In the genomic region with DNA sequence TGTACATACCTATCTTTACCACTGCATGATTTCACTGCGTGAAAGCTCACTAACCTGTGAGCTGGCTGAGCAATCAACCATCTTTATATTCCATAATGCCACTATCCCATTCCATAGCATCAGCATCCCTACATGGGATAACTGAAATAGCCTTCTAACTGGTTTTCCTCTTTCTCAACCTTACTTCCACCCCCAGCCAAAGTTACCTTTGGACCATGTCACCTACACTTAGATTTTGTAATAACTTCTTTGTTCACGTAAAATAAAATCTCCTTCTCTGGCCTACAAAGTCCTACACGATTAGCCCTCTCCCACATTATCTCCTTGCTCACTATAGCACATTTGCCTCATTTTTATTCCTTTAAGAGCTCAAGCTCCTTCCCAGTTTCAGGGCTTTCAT, we compare ENCODE assay signal across 12 cellular contexts. TPM values are rescaled to one million over a fixed set of nuclear protein-coding genes. Genes with fewer than 3 reads are reported as not detected.
DNase-seq lines count a peak whose midpoint lies in the region; ATAC-seq and TF ChIP-seq lines count a peak whose summit lies in the region.
"Had no signal": no experiment of that assay in that cellular context is flagged by ENCODE, and none has a peak within 500 bp of the region (broad histone marks: within the 10 kb centered on the region; RNA-seq: fewer than 3 reads in every experiment).

No MANE protein-coding gene starts in this region.

- H3K4me3 ChIP-seq in HUES6 (ENCODE audit: low read depth, low read length), result peak overlapping the region; percentile 99; the same call in 1 of the 2 replicates
- H3K4me3 ChIP-seq in thyroid gland (replicated peaks in 1 of 3), result no peak overlapping the region

- H3K36me3 ChIP-seq in HUES6 (ENCODE audit: control insufficient read depth, insufficient read depth, low read length), result peaks cover 36% of the 10 kb centered on the region
- peaks cover 15 to 20% of the 10 kb centered on the region in 2 donors for H3K36me3 ChIP-seq in thyroid gland

- H3K9me3 Mint-ChIP-seq in Calu3 (ENCODE audit: low read depth, unreplicated experiment) (no peaks in the 10 kb centered on the region), natural killer cell (no peaks in the 10 kb centered on the region)
- no peaks in the 10 kb centered on the region for H3K9me3 Mint-ChIP-seq in activated naive CD8-positive, alpha-beta T cell treated with anti-CD3 and anti-CD28 coated beads, Interleukin-2, amount 50 U/mL, for 24 hours

- no peak for ATAC-seq in activated naive CD8-positive, alpha-beta T cell treated with anti-CD3 and anti-CD28 coated beads, Interleukin-2, amount 50 U/mL, for 24 hours
- ATAC-seq in natural killer cell, result no peak
- ATAC-seq: left lung, pancreas had no signal

- H3K27me3 ChIP-seq in HUES6 (ENCODE audit: control insufficient read depth, insufficient read depth, low read length) (no peaks in the 10 kb centered on the region), thyroid gland (no peaks in the 10 kb centered on the region)
- H3K27me3 ChIP-seq: left lung, pancreas had no signal

- no peak for TF ChIP-seq POLR2A in thyroid gland (IDR thresholded peaks at IDR 0.05)

- CTCF ChIA-PET in Calu3 (lab: Charles Lee), result interaction anchor here (0.8 kb wide), 1 partner anchor 15 kb away, joined by 5 read pairs; no protein-coding TSS in a partner anchor

- BruUV-seq in Calu3 (replicated peaks; lab: Mats Ljungman, UMichigan), result no TSS peak

- 57 to 60% methylated on average over 3 of the region's 3 CpGs for WGBS in thyroid gland, 2 donors

- H3K9me3 ChIP-seq in HUES6 (ENCODE audit: control insufficient read depth, insufficient read depth, low read depth, low read length), result no peaks in the 10 kb centered on the region
- H3K9me3 ChIP-seq in thyroid gland, result no peaks in the 10 kb centered on the region
- H3K9me3 ChIP-seq: left lung, pancreas had no signal

- H3K36me3 Mint-ChIP-seq in Calu3 (ENCODE audit: insufficient read depth, unreplicated experiment), result peaks cover 52% of the 10 kb centered on the region
- peaks cover 72% of the 10 kb centered on the region for H3K36me3 Mint-ChIP-seq in activated naive CD8-positive, alpha-beta T cell treated with anti-CD3 and anti-CD28 coated beads, Interleukin-2, amount 50 U/mL, for 24 hours (ENCODE audit: low read depth)
- peaks cover 14% of the 10 kb centered on the region for H3K36me3 Mint-ChIP-seq in natural killer cell

- intact Hi-C loops in Calu3 (cut with micrococcal nuclease; ENCODE audit: unreplicated experiment) (no loop called here), natural killer cell (cut with micrococcal nuclease) (no loop called here), thyroid gland (cut with DNase I) (no loop called here)

- DNase-seq in Calu3 (no peak), natural killer cell (no peak), thyroid gland (no peak), NCI-H524 (lab: John Stamatoyannopoulos, UW) (no peak), NCI-H1694 treated with DMSO at 0.1 percent for 48 hours (lab: John Stamatoyannopoulos, UW) (no peak)
- no peak for DNase-seq in activated naive CD8-positive, alpha-beta T cell treated with anti-CD3 and anti-CD28 coated beads, Interleukin-2, amount 50 U/mL, for 24 hours
- DNase-seq: amygdala, left lung, NCI-H345, pancreas, SHP77 treated with DMSO at 0.1 percent for 48 hours had no signal

- peak overlapping the region; percentile 4 for H3K27ac Mint-ChIP-seq in Calu3 (ENCODE audit: unreplicated experiment)
- peak overlapping the region; percentile 99 for H3K27ac Mint-ChIP-seq in activated naive CD8-positive, alpha-beta T cell treated with anti-CD3 and anti-CD28 coated beads, Interleukin-2, amount 50 U/mL, for 24 hours
- H3K27ac Mint-ChIP-seq in natural killer cell, result peak overlapping the region; percentile 11 to 67

- H3K4me1 ChIP-seq in HUES6 (ENCODE audit: control insufficient read depth, insufficient read depth, low read length) (peaks cover 4% of the 10 kb centered on the region; the same call in 1 of the 2 replicates), thyroid gland (peaks cover 27% of the 10 kb centered on the region in 2 donors)

- H3K4me3 Mint-ChIP-seq in Calu3 (ENCODE audit: low read depth, unreplicated experiment) (peak overlapping the region; percentile 22), natural killer cell (peak overlapping the region; percentile 35)
- peak overlapping the region; percentile 99 for H3K4me3 Mint-ChIP-seq in activated naive CD8-positive, alpha-beta T cell treated with anti-CD3 and anti-CD28 coated beads, Interleukin-2, amount 50 U/mL, for 24 hours

- TF ChIP-seq CTCF in Calu3 (IDR thresholded peaks at IDR 0.05; ENCODE audit: unreplicated experiment), result no peak
- no peak for TF ChIP-seq CTCF in natural killer cell (IDR thresholded peaks at IDR 0.05)
- TF ChIP-seq CTCF in thyroid gland (IDR thresholded peaks at IDR 0.05), result no peak

- H3K4me1 Mint-ChIP-seq in Calu3 (ENCODE audit: low read depth, unreplicated experiment) (peaks cover 26% of the 10 kb centered on the region), natural killer cell (peaks cover 44 to 62% of the 10 kb centered on the region in 2 donors)
- peaks cover 76% of the 10 kb centered on the region for H3K4me1 Mint-ChIP-seq in activated naive CD8-positive, alpha-beta T cell treated with anti-CD3 and anti-CD28 coated beads, Interleukin-2, amount 50 U/mL, for 24 hours

- no peak overlapping the region for H3K9ac ChIP-seq in HUES6 (ENCODE audit: low read length)

- no peaks in the 10 kb centered on the region for H3K27me3 Mint-ChIP-seq in Calu3 (ENCODE audit: unreplicated experiment)
- peaks cover 4% of the 10 kb centered on the region for H3K27me3 Mint-ChIP-seq in activated naive CD8-positive, alpha-beta T cell treated with anti-CD3 and anti-CD28 coated beads, Interleukin-2, amount 50 U/mL, for 24 hours
- H3K27me3 Mint-ChIP-seq in natural killer cell (ENCODE audit: low read depth in 2 of 2), result no peaks in the 10 kb centered on the region

- H3K27ac ChIP-seq in HUES6 (ENCODE audit: low read depth, low read length) (no peak overlapping the region), thyroid gland (no peak overlapping the region)
- H3K27ac ChIP-seq: left lung, pancreas had no signal

RNA-seq across cellular contexts. Expression of a gene that starts 2.5 kb away (rescaled TPM):
- total RNA-seq in Calu3 (2022) (191 and 208 TPM in 2 replicates), natural killer cell (10 to 100 TPM; 46.5 to 55.6 (median 48.3) TPM), thyroid gland (10 to 100 TPM; 42.2 to 71.2 (median 63.8) TPM)

RNA-seq across cellular contexts. Expression of a gene that starts 2.7 kb away (rescaled TPM):
- total RNA-seq in Calu3 (2022), result 86.4 and 87.8 TPM in 2 replicates
- total RNA-seq in natural killer cell, result 10 to 100 TPM; 22.5 to 36.9 (median 32.6) TPM
- total RNA-seq in thyroid gland, result 10 to 100 TPM; 49.4 to 68.7 (median 56.9) TPM

RNA-seq across cellular contexts. Expression of a gene that starts 17.6 kb away (rescaled TPM):
- total RNA-seq in Calu3 (2022) (10.1 and 10.4 TPM in 2 replicates), natural killer cell (1 to 10 TPM; 3.9 to 5.2 (median 5.1) TPM), thyroid gland (10 to 100 TPM; 12.5 to 18.9 (median 14.9) TPM)

Comparison
In these comparisons a context has a peak if more than half of its experiments do, and no peak if none do; other contexts are left out.
1. H3K27ac Mint-ChIP-seq: peak in every context shown above with its lines; median percentile 99 in activated naive CD8-positive, alpha-beta T cell treated with anti-CD3 and anti-CD28 coated beads, Interleukin-2, amount 50 U/mL, for 24 hours; 39 in natural killer cell; 4 in Calu3.
2. H3K4me3 Mint-ChIP-seq: peak in every context shown above with its lines; median percentile 99 in activated naive CD8-positive, alpha-beta T cell treated with anti-CD3 and anti-CD28 coated beads, Interleukin-2, amount 50 U/mL, for 24 hours; 35 in natural killer cell; 22 in Calu3.